ENCODE assay signal across 19 cellular contexts in genomic region chr1:42851960-42852607, GRCh38. TPM values are rescaled to one million over a fixed set of nuclear protein-coding genes. Genes with fewer than 3 reads are reported as not detected.
DNase-seq lines count a peak whose midpoint lies in the region; ATAC-seq, FAIRE-seq and TF ChIP-seq lines count a peak whose summit lies in the region.
"Had no signal": no experiment of that assay in that cellular context is flagged by ENCODE, and none has a peak within 500 bp of the region (broad histone marks: within the 10 kb centered on the region; RNA-seq: fewer than 3 reads in every experiment).

No MANE protein-coding gene starts in this region.

- peaks cover 22% of the 10 kb centered on the region for H3K4me1 Mint-ChIP-seq in activated naive CD8-positive, alpha-beta T cell treated with anti-CD3 and anti-CD28 coated beads for 36 hours
- H3K4me1 Mint-ChIP-seq in memory B cell = peaks cover 25% of the 10 kb centered on the region

- peak; percentile 61 for ATAC-seq in memory B cell (ENCODE audit: low read depth)
- ATAC-seq: A549 had no signal

- peaks cover 46% of the 10 kb centered on the region for H3K36me3 Mint-ChIP-seq in activated naive CD8-positive, alpha-beta T cell treated with anti-CD3 and anti-CD28 coated beads for 36 hours
- H3K36me3 Mint-ChIP-seq in memory B cell = peaks cover 11% of the 10 kb centered on the region

- DNase-seq in GM12891 (ENCODE audit: insufficient read length, low spot score) = no peak
- peak; percentile 15 for DNase-seq in NAMALWA (ENCODE audit: low spot score)
- DNase-seq in activated naive CD8-positive, alpha-beta T cell treated with anti-CD3 and anti-CD28 coated beads for 36 hours = no peak
- DNase-seq in memory B cell (ENCODE audit: low spot score in 2 of 2) = no peak
- DNase-seq in activated naive CD4-positive, alpha-beta T cell treated with anti-CD3 and anti-CD28 coated beads, Interleukin-2, amount 50 U/mL, for 16 hours = no peak
- DNase-seq in DMS 273 (lab: John Stamatoyannopoulos, UW; ENCODE audit: unreplicated experiment) = no peak
- DNase-seq in NCI-H82 (lab: John Stamatoyannopoulos, UW) = no peak
- DNase-seq in activated T-cell treated with anti-CD3 and anti-CD28 coated beads, Interleukin-2, amount 50 U/mL, for 1 hour = no peak
- DNase-seq: BE2C, DMS79, H7, NCI-H1092 treated with DMSO at 0.1 percent for 48 hours, NCI-H146, NCI-H2029, NCI-H2171, NCI-H524 treated with DMSO at 0.1 percent for 48 hours, PC-3, Right ventricle myocardium superior had no signal

- no peak overlapping the region for H3K4me3 Mint-ChIP-seq in activated naive CD8-positive, alpha-beta T cell treated with anti-CD3 and anti-CD28 coated beads for 36 hours
- no peak overlapping the region for H3K4me3 Mint-ChIP-seq in memory B cell

- no peak for TF ChIP-seq POLR2A in GM12891 (IDR thresholded peaks at IDR 0.05; ENCODE audit: low read depth, low read length)

- FAIRE-seq in GM12891 (lab: Jason Lieb, UNC) = no peak
- FAIRE-seq: A549 had no signal

- peaks cover 10% of the 10 kb centered on the region for H3K9me3 Mint-ChIP-seq in activated naive CD8-positive, alpha-beta T cell treated with anti-CD3 and anti-CD28 coated beads for 36 hours
- peaks cover 6% of the 10 kb centered on the region for H3K9me3 Mint-ChIP-seq in memory B cell

- H3K27me3 Mint-ChIP-seq in activated naive CD8-positive, alpha-beta T cell treated with anti-CD3 and anti-CD28 coated beads for 36 hours = no peaks in the 10 kb centered on the region
- H3K27me3 Mint-ChIP-seq in memory B cell = no peaks in the 10 kb centered on the region

- H3K27ac Mint-ChIP-seq in activated naive CD8-positive, alpha-beta T cell treated with anti-CD3 and anti-CD28 coated beads for 36 hours = peak overlapping the region; percentile 12
- peak overlapping the region; percentile 65 for H3K27ac Mint-ChIP-seq in memory B cell

TF ChIP-seq in GM12891, 5 proteins besides CTCF, POLR2A, EP300 and RAD21:
- no peak for TF ChIP-seq TAF1 (IDR thresholded peaks at IDR 0.05; ENCODE audit: low read depth, low read length)
- no peak for TF ChIP-seq POLR2AphosphoS5 (IDR thresholded peaks at IDR 0.05; ENCODE audit: low read depth, low read length)
- TF ChIP-seq PAX5 (IDR thresholded peaks at IDR 0.05; ENCODE audit: insufficient read depth, low read length, severe bottlenecking) = no peak
- TF ChIP-seq POU2F2 (IDR thresholded peaks at IDR 0.05; ENCODE audit: low read depth, low read length) = no peak
- TF ChIP-seq SPI1 (IDR thresholded peaks at IDR 0.05; ENCODE audit: low read depth, low read length) = 0 out of 2 replicates have a peak, but pooled peaks have one; percentile 30

RNA-seq across cellular contexts. Expression of gene ZNF691, which starts 5.7 kb away (rescaled TPM):
- 5.1 TPM for polyA plus RNA-seq in GM12891 (2012; ENCODE audit: low read depth, missing spikeins)
- total RNA-seq in activated naive CD8-positive, alpha-beta T cell treated with anti-CD3 and anti-CD28 coated beads for 36 hours = 10 to 100 TPM in 1 of 2 experiments, 1 to 10 TPM in 1; 8.7 to 10.0 TPM

RNA-seq across cellular contexts. Expression of gene SVBP, which starts 34.9 kb away (rescaled TPM):
- 16.1 TPM for polyA plus RNA-seq in GM12891 (2012; ENCODE audit: low read depth, missing spikeins)
- 10 to 100 TPM; 11.8 to 13.7 TPM for total RNA-seq in activated naive CD8-positive, alpha-beta T cell treated with anti-CD3 and anti-CD28 coated beads for 36 hours

RNA-seq across cellular contexts. Expression of gene ERMAP, which starts 35.2 kb away (rescaled TPM):
- polyA plus RNA-seq in GM12891 (2012; ENCODE audit: low read depth, missing spikeins) = 2.7 TPM
- total RNA-seq in activated naive CD8-positive, alpha-beta T cell treated with anti-CD3 and anti-CD28 coated beads for 36 hours = 1 to 10 TPM; 3.1 to 3.2 TPM
